In genomic region chr14:54362759-54363437, GRCh38 we compare ENCODE assay signal across 28 cellular contexts. TPM values are rescaled to one million over a fixed set of nuclear protein-coding genes. Genes with fewer than 3 reads are reported as not detected.
DNase-seq lines count a peak whose midpoint lies in the region; ATAC-seq and TF ChIP-seq lines count a peak whose summit lies in the region.
"Had no signal": no experiment of that assay in that cellular context is flagged by ENCODE, and none has a peak within 500 bp of the region (broad histone marks: within the 10 kb centered on the region; RNA-seq: fewer than 3 reads in every experiment).

No MANE protein-coding gene starts in this region.

- no peak overlapping the region for H2BK12ac ChIP-seq in mesenchymal stem cell (ENCODE audit: low read length in 2 of 2)

- H2AK5ac ChIP-seq in mesenchymal stem cell (ENCODE audit: low read length, severe bottlenecking) = no peak overlapping the region

- no peaks in the 10 kb centered on the region for H3F3A ChIP-seq in GM23338 (replicated peaks; ENCODE audit: low read depth)

- no peak overlapping the region for H3K14ac ChIP-seq in mesenchymal stem cell (ENCODE audit: low read length in 2 of 2)

- TF ChIP-seq CTCF in GM23338 (conservative IDR thresholded peaks at IDR 0.05; ENCODE audit: low read depth in 2 of 2) (no peak), OCI-LY3 (IDR thresholded peaks at IDR 0.05; ENCODE audit: low read depth, low read length) (no peak), endothelial cell (IDR thresholded peaks at IDR 0.05; ENCODE audit: unreplicated experiment) (no peak)

- H3K9me3 ChIP-seq in OCI-LY3 (ENCODE audit: insufficient read depth, low read length) (no peaks in the 10 kb centered on the region), mesenchymal stem cell (ENCODE audit: control insufficient read depth, low read length) (no peaks in the 10 kb centered on the region), T-helper 17 cell (ENCODE audit: control insufficient read depth, low read length, poor library complexity, severe bottlenecking) (no peaks in the 10 kb centered on the region)
- H3K9me3 ChIP-seq: A549, left lung had no signal

- peaks cover 60% of the 10 kb centered on the region for H3K4me1 Mint-ChIP-seq in GM23338
- H3K4me1 Mint-ChIP-seq in endothelial cell (ENCODE audit: unreplicated experiment) = peaks cover 60% of the 10 kb centered on the region
- H3K4me1 Mint-ChIP-seq in T-helper 17 cell = peaks cover 7% of the 10 kb centered on the region
- H3K4me1 Mint-ChIP-seq: activated T-helper 17 cell treated with anti-CD3 and anti-CD28 coated beads, Interleukin-2, amount 50 U/mL, for 72 hours; central memory CD8-positive, alpha-beta T cell had no signal

- no peaks in the 10 kb centered on the region for H3K9me2 ChIP-seq in GM23338 (ENCODE audit: insufficient read depth)

- no peak overlapping the region for H3K9ac ChIP-seq in OCI-LY3 (ENCODE audit: low read length)
- no peak overlapping the region for H3K9ac ChIP-seq in mesenchymal stem cell (ENCODE audit: low read length)

- no peak overlapping the region for H2BK5ac ChIP-seq in mesenchymal stem cell (ENCODE audit: low read depth, low read length, poor library complexity, severe bottlenecking)

- H3K9me3 Mint-ChIP-seq in GM23338 (no peaks in the 10 kb centered on the region; the same call in 2 of the 3 replicates), endothelial cell (ENCODE audit: unreplicated experiment) (no peaks in the 10 kb centered on the region)
- H3K9me3 Mint-ChIP-seq: activated T-helper 17 cell treated with anti-CD3 and anti-CD28 coated beads, Interleukin-2, amount 50 U/mL, for 72 hours; central memory CD8-positive, alpha-beta T cell; natural killer cell treated with Interleukin-12 subunit alpha and Interleukin-12 subunit beta and Interleukin-15 and Interleukin-18, amount 100 ng/mL, for 72 hours; T-helper 1 cell treated with Interleukin-12 subunit alpha and Interleukin-12 subunit beta and Interleukin-4 antibody, amounts not matched to agents 30 μg/mL and 1 μg/mL, for 36 hours had no signal

- H3K36me3 ChIP-seq in GM23338 (ENCODE audit: insufficient read depth) (no peaks in the 10 kb centered on the region), OCI-LY3 (replicated peaks; ENCODE audit: low read depth, low read length) (no peaks in the 10 kb centered on the region), mesenchymal stem cell (ENCODE audit: control insufficient read depth in 1 of 2, insufficient read depth in 2 of 2, low read depth in 1 of 2, low read length in 2 of 2) (no peaks in the 10 kb centered on the region)
- H3K36me3 ChIP-seq: left lung had no signal

- DNase-seq in GM23338 (ENCODE audit: low spot score) (no peak), endothelial cell (ENCODE audit: low spot score) (no peak), mesenchymal stem cell (peak; percentile 41), HuH-7.5 (ENCODE audit: low spot score) (no peak), T-helper 17 cell (no peak)
- DNase-seq: activated CD8-positive, alpha-beta memory T cell treated with anti-CD3 and anti-CD28 coated beads, Interleukin-2, amount 50 U/mL, for 4 hours; DND-41; effector CD4-positive, alpha-beta T cell; Karpas-422; left lung; NCI-H1048; NCI-H187 treated with DMSO at 0.1 percent for 48 hours; NCI-H748 treated with DMSO at 0.1 percent for 48 hours; posterior cingulate gyrus; stimulated activated CD8-positive, alpha-beta memory T cell treated with anti-CD3 and anti-CD28 coated beads, Interleukin-4, amount 100 ng/mL, for 48 hours; trophoblast cell had no signal

- ATAC-seq in GM23338 = peak; percentile 7; the same call in 2 of the 3 replicates
- ATAC-seq in HG02981 (IDR thresholded peaks at IDR 0.05; ENCODE audit: unreplicated experiment) = no peak
- ATAC-seq in HG03139 (IDR thresholded peaks at IDR 0.05; ENCODE audit: unreplicated experiment) = no peak
- ATAC-seq in T-helper 17 cell = no peak
- ATAC-seq: A549; activated T-helper 17 cell treated with anti-CD3 and anti-CD28 coated beads, Interleukin-2, amount 50 U/mL, for 72 hours; esophagus mucosa; left lung; natural killer cell treated with Interleukin-12 subunit alpha and Interleukin-12 subunit beta and Interleukin-15 and Interleukin-18, amount 100 ng/mL, for 72 hours; sciatic nerve had no signal

- no peak overlapping the region for H3K18ac ChIP-seq in mesenchymal stem cell (ENCODE audit: low read depth in 1 of 2, low read length in 2 of 2)

- H3K4me2 ChIP-seq in GM23338 = peak overlapping the region; percentile 22
- peak overlapping the region; percentile 7; the same call in 1 of the 2 replicates for H3K4me2 ChIP-seq in OCI-LY3 (ENCODE audit: low read length)
- H3K4me2 ChIP-seq in mesenchymal stem cell (ENCODE audit: low read length, poor library complexity, severe bottlenecking) = no peak overlapping the region
- H3K4me2 ChIP-seq: A549 had no signal

- H3K4me3 ChIP-seq in GM23338 = peak overlapping the region; percentile 7; the same call in 1 of the 2 replicates
- no peak overlapping the region for H3K4me3 ChIP-seq in OCI-LY3 (ENCODE audit: low read length)
- H3K4me3 ChIP-seq in mesenchymal stem cell (ENCODE audit: insufficient read depth in 1 of 2, low read depth in 1 of 2, low read length in 2 of 2) = no peak overlapping the region
- H3K4me3 ChIP-seq: A549, left lung had no signal

- H3K27me3 ChIP-seq in GM23338 (ENCODE audit: insufficient read depth) (no peaks in the 10 kb centered on the region), OCI-LY3 (ENCODE audit: low read depth, low read length) (peaks cover 13% of the 10 kb centered on the region), mesenchymal stem cell (ENCODE audit: control insufficient read depth in 1 of 2, insufficient read depth in 1 of 2, low read length in 2 of 2) (no peaks in the 10 kb centered on the region)
- H3K27me3 ChIP-seq: left lung had no signal

- peaks cover 6% of the 10 kb centered on the region for H3K27me3 Mint-ChIP-seq in GM23338 (ENCODE audit: insufficient read depth, low read depth, poor library complexity)
- H3K27me3 Mint-ChIP-seq in endothelial cell (ENCODE audit: unreplicated experiment) = peaks cover 4% of the 10 kb centered on the region
- peaks cover 69% of the 10 kb centered on the region for H3K27me3 Mint-ChIP-seq in T-helper 17 cell

- H3K4me3 Mint-ChIP-seq in GM23338 = peak overlapping the region; percentile 6; the same call in 1 of the 3 replicates
- H3K4me3 Mint-ChIP-seq in endothelial cell (ENCODE audit: unreplicated experiment) = peak overlapping the region; percentile 43
- H3K4me3 Mint-ChIP-seq in T-helper 17 cell = no peak overlapping the region
- H3K4me3 Mint-ChIP-seq: activated naive CD8-positive, alpha-beta T cell; activated T-helper 17 cell treated with anti-CD3 and anti-CD28 coated beads, Interleukin-2, amount 50 U/mL, for 72 hours; B cell; central memory CD8-positive, alpha-beta T cell; natural killer cell treated with Interleukin-12 subunit alpha and Interleukin-12 subunit beta and Interleukin-15 and Interleukin-18, amount 100 ng/mL, for 72 hours; T-helper 1 cell treated with Interleukin-12 subunit alpha and Interleukin-12 subunit beta and Interleukin-4 antibody, amounts not matched to agents 30 μg/mL and 1 μg/mL, for 36 hours had no signal

- peak overlapping the region; percentile 83 for H3K27ac ChIP-seq in GM23338 (ENCODE audit: low read depth)
- no peak overlapping the region for H3K27ac ChIP-seq in OCI-LY3 (ENCODE audit: low read length)
- H3K27ac ChIP-seq in mesenchymal stem cell (ENCODE audit: low read length, poor library complexity, severe bottlenecking) = no peak overlapping the region
- H3K27ac ChIP-seq: A549, left lung had no signal

- no peak overlapping the region for H2BK15ac ChIP-seq in mesenchymal stem cell (ENCODE audit: low read depth, poor library complexity, severe bottlenecking)

- peak overlapping the region; percentile 86 for H3K27ac Mint-ChIP-seq in GM23338
- H3K27ac Mint-ChIP-seq in endothelial cell (ENCODE audit: unreplicated experiment) = peak overlapping the region; percentile 84
- H3K27ac Mint-ChIP-seq in T-helper 17 cell = no peak overlapping the region
- H3K27ac Mint-ChIP-seq: activated naive CD8-positive, alpha-beta T cell; activated T-helper 17 cell treated with anti-CD3 and anti-CD28 coated beads, Interleukin-2, amount 50 U/mL, for 72 hours; B cell; natural killer cell treated with Interleukin-12 subunit alpha and Interleukin-12 subunit beta and Interleukin-15 and Interleukin-18, amount 100 ng/mL, for 72 hours; T-helper 1 cell treated with Interleukin-12 subunit alpha and Interleukin-12 subunit beta and Interleukin-4 antibody, amounts not matched to agents 30 μg/mL and 1 μg/mL, for 36 hours had no signal

- no peak overlapping the region for H4K91ac ChIP-seq in mesenchymal stem cell (ENCODE audit: low read length)

- no peak overlapping the region for H3K4ac ChIP-seq in mesenchymal stem cell (ENCODE audit: low read depth in 1 of 2, low read length in 2 of 2)

- 13% methylated on average over 5 of the region's 5 CpGs for WGBS in mesenchymal stem cell

- no peaks in the 10 kb centered on the region for H3K79me2 ChIP-seq in GM23338 (replicated peaks; ENCODE audit: insufficient read depth)
- no peaks in the 10 kb centered on the region for H3K79me2 ChIP-seq in OCI-LY3 (ENCODE audit: low read length)

- H3K23ac ChIP-seq in mesenchymal stem cell (ENCODE audit: low read length in 2 of 2) = no peak overlapping the region

- no peak overlapping the region for H2AFZ ChIP-seq in GM23338
- peak overlapping the region; percentile 68 for H2AFZ ChIP-seq in OCI-LY3 (ENCODE audit: low read depth, low read length)
- H2AFZ ChIP-seq in mesenchymal stem cell (ENCODE audit: low read depth, low read length) = no peak overlapping the region

- peaks cover 4% of the 10 kb centered on the region; the same call in 2 of the 3 replicates for H3K36me3 Mint-ChIP-seq in GM23338 (ENCODE audit: low read depth)
- H3K36me3 Mint-ChIP-seq in endothelial cell (ENCODE audit: low read depth, unreplicated experiment) = no peaks in the 10 kb centered on the region
- H3K36me3 Mint-ChIP-seq in T-helper 17 cell (ENCODE audit: low read depth) = peaks cover 6% of the 10 kb centered on the region
- H3K36me3 Mint-ChIP-seq: activated naive CD8-positive, alpha-beta T cell; natural killer cell treated with Interleukin-12 subunit alpha and Interleukin-12 subunit beta and Interleukin-15 and Interleukin-18, amount 100 ng/mL, for 72 hours had no signal

- no peaks in the 10 kb centered on the region for H3K79me1 ChIP-seq in mesenchymal stem cell (replicated peaks; ENCODE audit: low read length, poor library complexity, severe bottlenecking)

- no peak overlapping the region for H2BK120ac ChIP-seq in mesenchymal stem cell (ENCODE audit: low read depth, low read length)

- H3K4me1 ChIP-seq in GM23338 (ENCODE audit: insufficient read depth) = peaks cover 45% of the 10 kb centered on the region
- 0 out of 2 replicates have a peak, but pooled peaks cover 6% of the 10 kb centered on the region for H3K4me1 ChIP-seq in OCI-LY3 (ENCODE audit: low read length)
- H3K4me1 ChIP-seq in mesenchymal stem cell (ENCODE audit: control insufficient read depth, insufficient read depth, low read depth, low read length) = peaks cover 12% of the 10 kb centered on the region

- no peak overlapping the region for H4K8ac ChIP-seq in mesenchymal stem cell (ENCODE audit: low read length)

- H4K20me1 ChIP-seq in GM23338 (replicated peaks; ENCODE audit: insufficient read depth) (no peaks in the 10 kb centered on the region), OCI-LY3 (ENCODE audit: insufficient read depth, low read length) (no peaks in the 10 kb centered on the region)

RNA-seq across cellular contexts. Expression of gene CDKN3, which starts 33.9 kb away (rescaled TPM):
- 36.3 and 61.7 TPM in 2 replicates for total RNA-seq in GM23338 (2014; rRNA removed; shearing (Covaris generic))
- 86.8 and 97.4 TPM in 2 replicates for polyA plus RNA-seq in GM23338 (2016; fragmentation: Nextera tagmentation; extraction: Ambion mirVana)
- total RNA-seq in endothelial cell (ENCODE audit: unreplicated experiment) (12.2 TPM), T-helper 17 cell (1 to 10 TPM; 1.1 to 1.5 TPM)
- polyA plus RNA-seq in mesenchymal stem cell (2013, experiment 1 of 2) = 12.2 TPM
- polyA plus RNA-seq in mesenchymal stem cell (2013, experiment 2 of 2) = 14.2 TPM
